24 cellular contexts compared by ENCODE assay signal in the genomic region with DNA sequence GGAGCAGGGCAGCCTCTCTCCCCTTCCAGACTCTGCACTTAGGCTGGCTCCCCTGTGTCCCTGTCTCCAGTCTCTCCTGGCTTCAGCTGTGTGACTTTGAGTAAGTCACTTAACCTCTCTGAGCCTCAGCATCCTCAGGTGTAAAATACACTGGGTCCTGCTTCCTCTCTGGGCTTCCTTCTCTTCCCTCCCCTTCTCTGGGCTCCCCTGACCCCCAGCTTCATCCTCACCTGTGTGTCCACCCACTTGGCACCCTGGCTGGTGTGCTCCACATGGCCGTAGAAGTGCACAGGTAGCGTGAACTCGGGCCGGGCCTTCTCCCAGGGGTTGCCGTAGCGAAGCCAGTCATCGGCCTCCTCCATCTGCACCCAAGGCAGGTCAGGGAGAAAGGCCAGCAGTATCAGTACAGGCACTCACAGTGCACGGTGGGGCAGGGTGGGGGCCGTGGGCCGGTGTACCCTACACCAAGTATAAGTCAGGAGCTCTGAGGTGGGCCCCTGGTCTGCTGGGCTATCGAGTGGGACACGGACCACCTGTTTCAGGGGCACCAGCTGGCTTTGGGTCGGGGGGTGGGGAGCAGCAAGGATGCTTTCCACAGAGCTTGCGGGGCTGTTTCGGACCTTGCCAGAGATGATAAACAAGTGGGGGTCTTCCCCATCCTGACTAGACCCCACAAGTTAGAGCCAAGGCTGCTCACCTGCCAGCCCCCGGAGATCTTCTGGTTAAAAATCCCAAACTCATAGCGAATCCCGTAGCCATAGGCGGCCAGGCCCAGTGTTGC. TPM values are rescaled to one million over a fixed set of nuclear protein-coding genes. Genes with fewer than 3 reads are reported as not detected.
A peak's percentile ranks its signal among the peaks of the same experiment; 100 is the strongest.
DNase-seq lines count a peak whose midpoint lies in the region; ATAC-seq and TF ChIP-seq lines count a peak whose summit lies in the region.
"Had no signal": no experiment of that assay in that cellular context is flagged by ENCODE, and none has a peak within 500 bp of the region (broad histone marks: within the 10 kb centered on the region; RNA-seq: fewer than 3 reads in every experiment).

No MANE protein-coding gene starts in this region.

- H3K4me1 ChIP-seq in HEK293 (ENCODE audit: control insufficient read depth, insufficient read depth, low read length), result no peaks in the 10 kb centered on the region
- H3K4me1 ChIP-seq in gastroesophageal sphincter, result peaks cover 2 to 50% (median 37%) of the 10 kb centered on the region in 3 donors
- H3K4me1 ChIP-seq: pancreas had no signal

- H3K9me3 ChIP-seq in HEK293 (ENCODE audit: control insufficient read depth, insufficient read depth, low read depth, low read length), result no peaks in the 10 kb centered on the region
- H3K9me3 ChIP-seq in gastroesophageal sphincter, result no peaks in the 10 kb centered on the region
- H3K9me3 ChIP-seq: pancreas, upper lobe of left lung had no signal

- H3K4me3 ChIP-seq in HEK293 (ENCODE audit: low read depth, low read length), result no peak overlapping the region
- H3K4me3 ChIP-seq in gastroesophageal sphincter, result no peak overlapping the region
- H3K4me3 ChIP-seq: pancreas, PC-9, SK-N-MC, upper lobe of left lung had no signal

- H3K36me3 ChIP-seq in HEK293 (ENCODE audit: control insufficient read depth in 2 of 2, insufficient read depth in 1 of 2, low read length in 2 of 2), result peaks cover 0 to 11% of the 10 kb centered on the region in 2 experiments; a peak in 1 of 3 replicates
- H3K36me3 ChIP-seq in gastroesophageal sphincter, result peaks cover 0 to 39% of the 10 kb centered on the region in 2 donors

- H3K27ac ChIP-seq in HEK293 (ENCODE audit: extremely low read depth, low read depth, low read length) (no peak overlapping the region), gastroesophageal sphincter (peak overlapping the region in 3 of 4 donors; percentile 86)
- H3K27ac ChIP-seq: pancreas, PC-9, SK-N-MC, upper lobe of left lung had no signal

- H3K27me3 Mint-ChIP-seq in T-helper 2 cell treated with Interferon-gamma antibody and Interleukin-4, amounts not matched to agents 5 μg/mL and 100 μg/mL, for 36 hours (ENCODE audit: low read depth), result no peaks in the 10 kb centered on the region

- CTCF ChIA-PET in HEK293 (lab: Yijun Ruan, JAX), result interaction anchor here (0.6 to 1.7 kb wide), 2 partner anchors 10 to 13 kb away, joined by 4 to 7 read pairs; no protein-coding TSS in a partner anchor

- peaks cover 18% of the 10 kb centered on the region for H3K36me3 Mint-ChIP-seq in T-helper 2 cell treated with Interferon-gamma antibody and Interleukin-4, amounts not matched to agents 5 μg/mL and 100 μg/mL, for 36 hours (ENCODE audit: low read depth)

- no peak for ATAC-seq in gastroesophageal sphincter
- ATAC-seq in GM18858 (IDR thresholded peaks at IDR 0.05; ENCODE audit: unreplicated experiment), result no peak
- ATAC-seq: activated T-cell treated with anti-CD3 and anti-CD28 coated beads, Interleukin-2, amount 50 U/mL, for 72 hours; HCT116; left lobe of liver; pancreas had no signal

- no peak for TF ChIP-seq POLR2A in gastroesophageal sphincter (IDR thresholded peaks at IDR 0.05)

- intact Hi-C loops in posterior vena cava (cut with DNase I), result no loop called here

- TF ChIP-seq CTCF in HEK293 (tag by site-specific recombination; IDR thresholded peaks at IDR 0.05), result no peak
- no peak for TF ChIP-seq CTCF in gastroesophageal sphincter (IDR thresholded peaks at IDR 0.05)

- H3K9me3 Mint-ChIP-seq in T-helper 2 cell treated with Interferon-gamma antibody and Interleukin-4, amounts not matched to agents 5 μg/mL and 100 μg/mL, for 36 hours, result no peaks in the 10 kb centered on the region
- H3K9me3 Mint-ChIP-seq: activated T-cell treated with anti-CD3 and anti-CD28 coated beads, Interleukin-2, amount 50 U/mL, for 72 hours had no signal

- H3K4me1 Mint-ChIP-seq in T-helper 2 cell treated with Interferon-gamma antibody and Interleukin-4, amounts not matched to agents 5 μg/mL and 100 μg/mL, for 36 hours (ENCODE audit: low read depth), result peaks cover 23% of the 10 kb centered on the region

- H3K27me3 ChIP-seq in gastroesophageal sphincter, result no peaks in the 10 kb centered on the region
- H3K27me3 ChIP-seq: pancreas, upper lobe of left lung had no signal

- POLR2A ChIA-PET in HEK293 (lab: Yijun Ruan, JAX), result interaction anchor here (0.5 kb wide), 1 partner anchor 35 kb away, joined by 7 read pairs; the partner anchor contains the start of gene NRXN2

- TF ChIP-seq EP300 in gastroesophageal sphincter (IDR thresholded peaks at IDR 0.05), result no peak

- H3K27ac Mint-ChIP-seq in T-helper 2 cell treated with Interferon-gamma antibody and Interleukin-4, amounts not matched to agents 5 μg/mL and 100 μg/mL, for 36 hours, result peak overlapping the region; percentile 20
- H3K27ac Mint-ChIP-seq: activated T-cell treated with anti-CD3 and anti-CD28 coated beads, Interleukin-2, amount 50 U/mL, for 72 hours had no signal

- WGBS in gastroesophageal sphincter (ENCODE audit: low coverage in 1 of 2), 2 donors, result 79% methylated on average over 5 of the region's 19 CpGs; no CpG with 5 or more reads in 1 of the 2 donors

- no peak for DNase-seq in T-helper 2 cell treated with Interferon-gamma antibody and Interleukin-4, amounts not matched to agents 5 μg/mL and 100 μg/mL, for 36 hours (ENCODE audit: low spot score)
- no peak for DNase-seq in T-helper 2 cell
- peak; percentile 59 for DNase-seq in posterior vena cava (ENCODE audit: low spot score)
- DNase-seq in GM19238 (ENCODE audit: insufficient read length, low spot score), result no peak
- no peak for DNase-seq in stimulated activated CD4-positive, alpha-beta T cell treated with anti-CD3 and anti-CD28 coated beads, Interleukin-15, amount 100 ng/mL, for 24 hours
- DNase-seq: 8988T; activated T-cell treated with anti-CD3 and anti-CD28 coated beads, Interleukin-2, amount 50 U/mL, for 72 hours; amniotic stem cell; C1 segment of cervical spinal cord; DMS53; NCI-H1417 treated with DMSO at 0.1 percent for 48 hours; NCI-H2171; NCI-H82; PC-9; small intestine had no signal

- no peak overlapping the region for H3K4me3 Mint-ChIP-seq in T-helper 2 cell treated with Interferon-gamma antibody and Interleukin-4, amounts not matched to agents 5 μg/mL and 100 μg/mL, for 36 hours
- H3K4me3 Mint-ChIP-seq: activated T-cell treated with anti-CD3 and anti-CD28 coated beads, Interleukin-2, amount 50 U/mL, for 72 hours had no signal

TF ChIP-seq in HEK293, 187 proteins besides CTCF, POLR2A, EP300 and RAD21:
- TF ChIP-seq ZNF768 (tag by site-specific recombination; IDR thresholded peaks at IDR 0.05) (peak; percentile 71; the same call in 1 of the 2 replicates), ZEB2 (tag by site-specific recombination; IDR thresholded peaks at IDR 0.05) (no peak)

RNA-seq across cellular contexts. Expression of gene PYGM, which starts 2.0 kb away (rescaled TPM):
- total RNA-seq in gastroesophageal sphincter (10 to 100 TPM; 10.5 to 55.2 (median 32.8) TPM), posterior vena cava (10 to 100 TPM; 19.3 to 43.2 TPM)
- total RNA-seq: LHCN-M2 had no signal

RNA-seq across cellular contexts. Expression of gene RASGRP2, which starts 13.8 kb away (rescaled TPM):
- total RNA-seq in gastroesophageal sphincter (10 to 100 TPM; 34.5 to 84.9 (median 41.1) TPM), posterior vena cava (10 to 100 TPM; 41.3 to 49.6 TPM)

RNA-seq across cellular contexts. Expression of gene SF1, which starts 20.6 kb away (rescaled TPM):
- 100 to 1,000 TPM; 187 to 314 (median 253) TPM for total RNA-seq in gastroesophageal sphincter
- 100 to 1,000 TPM; 181 to 189 TPM for total RNA-seq in posterior vena cava

RNA-seq across cellular contexts. Expression of gene NRXN2, which starts 34.7 kb away (rescaled TPM):
- 10 to 100 TPM in 1 of 4 donors, 1 to 10 TPM in 3; 3.4 to 25.4 (median 5.0) TPM for total RNA-seq in gastroesophageal sphincter
- total RNA-seq in posterior vena cava, result 1 to 10 TPM; 7.9 to 8.8 TPM
- total RNA-seq: PC-9 had no signal

RNA-seq across cellular contexts. Expression of gene MAP4K2, which starts 45.3 kb away (rescaled TPM):
- 10 to 100 TPM; 17.6 to 24.0 (median 19.6) TPM for total RNA-seq in gastroesophageal sphincter
- 10 to 100 TPM; 13.2 to 14.7 TPM for total RNA-seq in posterior vena cava
